8 cellular contexts compared by ENCODE assay signal in genomic region chrX:106612403-106612789, GRCh38. TPM values are rescaled to one million over a fixed set of nuclear protein-coding genes. Genes with fewer than 3 reads are reported as not detected.
DNase-seq lines count a peak whose midpoint lies in the region; ATAC-seq and TF ChIP-seq lines count a peak whose summit lies in the region.

No MANE protein-coding gene starts in this region.

- H2AFZ ChIP-seq in mammary epithelial cell (ENCODE audit: low read depth, low read length): peak overlapping the region; percentile 85

- DNase-seq in DMS79 treated with DMSO at 0.1 percent for 48 hours (lab: John Stamatoyannopoulos, UW): peak; percentile 39
- no peak for DNase-seq in Jurkat, Clone E6-1 (ENCODE audit: low read depth, low spot score)
- peak; percentile 26 for DNase-seq in mammary epithelial cell
- DNase-seq in medulla oblongata (ENCODE audit: extremely low spot score): peak; percentile 31
- no peak for DNase-seq in uterus
- no peak for DNase-seq in NCI-H187 treated with DMSO at 0.1 percent for 48 hours (lab: John Stamatoyannopoulos, UW)
- DNase-seq in HuH-7.5 (ENCODE audit: low spot score): no peak

- WGBS in mammary epithelial cell (ENCODE audit: low coverage, missing lambda C conversion rate): 48% methylated on average over 6 of the region's 10 CpGs

- no peaks in the 10 kb centered on the region for H3K36me3 ChIP-seq in mammary epithelial cell (ENCODE audit: insufficient read depth, low read length)
- H3K36me3 ChIP-seq in uterus: no peaks in the 10 kb centered on the region

- TF ChIP-seq CTCF in mammary epithelial cell (conservative IDR thresholded peaks at IDR 0.05 in 1 of 2, IDR thresholded peaks at IDR 0.05 in 1 of 2; ENCODE audit: extremely low read depth in 1 of 2, insufficient read depth in 1 of 2, low read depth in 1 of 2, low read length in 2 of 2) (peak in 1 of 2 donors; percentile 15), uterus (IDR thresholded peaks at IDR 0.05) (no peak)

- dilution Hi-C loops in mammary epithelial cell (cut with HindIII; ENCODE audit: low sequenced_read_pairs): no loop called here

- H3K9me3 ChIP-seq in mammary epithelial cell (replicated peaks; ENCODE audit: insufficient read depth, low read length) (no peaks in the 10 kb centered on the region), uterus (no peaks in the 10 kb centered on the region)

- intact Hi-C loops in mammary epithelial cell (cut with micrococcal nuclease) (loop anchor here (2.0 to 10.0 kb wide), 3 partner anchors 114 to 180 kb away; partner anchors contain the start of gene RNF128), uterus (cut with DNase I; ENCODE audit: low total_unique reads) (no loop called here)

- H3K4me2 ChIP-seq in mammary epithelial cell (ENCODE audit: insufficient read depth, low read depth, low read length): peak overlapping the region; percentile 68

- in situ Hi-C loops in mammary epithelial cell (cut with MboI; ENCODE audit: low sequenced_read_pairs in 2 of 2): loop anchor here in 1 of 2 donors (25.0 kb wide), 1 partner anchor 175 kb away; no protein-coding TSS in a partner anchor

- TF ChIP-seq POLR2A in uterus (IDR thresholded peaks at IDR 0.05): no peak

- H3K9ac ChIP-seq in mammary epithelial cell (ENCODE audit: insufficient read depth, low read length): peak overlapping the region; percentile 63

- peak overlapping the region; percentile 74 for H3K4me3 ChIP-seq in Jurkat, Clone E6-1 (ENCODE audit: low read length)
- peak overlapping the region; percentile 36 to 58 (median 43) for H3K4me3 ChIP-seq in mammary epithelial cell (replicated peaks in 1 of 3; ENCODE audit: insufficient read depth in 1 of 3, low read depth in 2 of 3, low read length in 3 of 3)
- H3K4me3 ChIP-seq in uterus: peak overlapping the region; percentile 35 to 47

- H3K27me3 ChIP-seq in mammary epithelial cell (ENCODE audit: insufficient read depth, low read length): no peaks in the 10 kb centered on the region
- H3K27me3 ChIP-seq in uterus: peaks cover 0 to 10% of the 10 kb centered on the region in 2 donors

- CTCF ChIA-PET in mammary epithelial cell (lab: Charles Lee; ENCODE audit: low non-redundant PET): no interaction called here

- no peaks in the 10 kb centered on the region for H4K20me1 ChIP-seq in mammary epithelial cell (ENCODE audit: insufficient read depth, low read length)

- no TSS peak for BruUV-seq in mammary epithelial cell (replicated peaks; lab: Mats Ljungman, UMichigan)

- no peaks in the 10 kb centered on the region for H3K79me2 ChIP-seq in mammary epithelial cell (ENCODE audit: insufficient read depth, low read length)

- H3K4me1 ChIP-seq in mammary epithelial cell (ENCODE audit: insufficient read depth, low read length) (no peaks in the 10 kb centered on the region), uterus (no peaks in the 10 kb centered on the region)

- ATAC-seq in GM21447 (IDR thresholded peaks at IDR 0.05; ENCODE audit: unreplicated experiment): peak; percentile 26

- H3K27ac ChIP-seq in mammary epithelial cell (ENCODE audit: insufficient read depth, low read depth, low read length): peak overlapping the region; percentile 58
- H3K27ac ChIP-seq in uterus: peak overlapping the region in 1 of 2 donors; percentile 61

RNA-seq across cellular contexts. Expression of gene RADX, which starts 0.6 kb away (rescaled TPM):
- polyA plus RNA-seq in Jurkat, Clone E6-1 (2012; ENCODE audit: insufficient read depth, insufficient read length): 12.1 TPM
- 1 to 10 TPM; 3.9 to 5.2 TPM for total RNA-seq in mammary epithelial cell
- 2.8 TPM for polyA plus RNA-seq in mammary epithelial cell
- 2.3 TPM for polyA minus RNA-seq in mammary epithelial cell
- total RNA-seq in uterus: 10 to 100 TPM in 2 of 4 donors, 1 to 10 TPM in 2; 2.1 to 15.7 (median 8.5) TPM

Comparison
In these comparisons a context has a peak if more than half of its experiments do, and no peak if none do; other contexts are left out.
1. DNase-seq: peak in DMS79 treated with DMSO at 0.1 percent for 48 hours (single experiment), mammary epithelial cell (single experiment) and medulla oblongata (single experiment); none in Jurkat, Clone E6-1 (single experiment), uterus (0 of 2), NCI-H187 treated with DMSO at 0.1 percent for 48 hours (single experiment) and HuH-7.5 (single experiment).
2. Peak in every context shown above with its lines, with median percentiles within 50 percentile points of each other: H3K4me3 ChIP-seq.